12 cellular contexts compared by ENCODE assay signal in genomic region chr7:10237306-10237705, GRCh38.
DNase-seq lines count a peak whose midpoint lies in the region; ATAC-seq, FAIRE-seq and TF ChIP-seq lines count a peak whose summit lies in the region.
"Had no signal": no experiment of that assay in that cellular context is flagged by ENCODE, and none has a peak within 500 bp of the region (broad histone marks: within the 10 kb centered on the region; RNA-seq: fewer than 3 reads in every experiment).

No MANE protein-coding gene starts in this region.

- no peaks in the 10 kb centered on the region for H3K9me1 ChIP-seq in endothelial cell of umbilical vein (replicated peaks; ENCODE audit: control insufficient read depth, extremely low read depth, insufficient read depth, low read length)

- no peaks in the 10 kb centered on the region for H3K4me1 Mint-ChIP-seq in Caco-2 (ENCODE audit: low read depth, unreplicated experiment)
- no peaks in the 10 kb centered on the region for H3K4me1 Mint-ChIP-seq in activated T-cell treated with anti-CD3 and anti-CD28 coated beads, Interleukin-2, amount 50 U/mL, for 24 hours (ENCODE audit: low read depth)
- H3K4me1 Mint-ChIP-seq: B cell had no signal

- H3K9ac ChIP-seq in PC-3 (ENCODE audit: low read length) (no peak overlapping the region), endothelial cell of umbilical vein (replicated peaks; ENCODE audit: extremely low read depth, insufficient read depth, low read length) (no peak overlapping the region)

- intact Hi-C loops in Caco-2 (cut with micrococcal nuclease; ENCODE audit: unreplicated experiment) = no loop called here
- intact Hi-C loops in PC-3 (cut with micrococcal nuclease) = no loop called here
- intact Hi-C loops in endothelial cell of umbilical vein (cut with micrococcal nuclease) = no loop called here
- intact Hi-C loops in stomach (cut with DNase I; ENCODE audit: low total_unique reads) = no loop called here

- DNase-seq in Caco-2 = peak; percentile 49 to 57
- peak; percentile 6 for DNase-seq in PC-3
- DNase-seq in endothelial cell of umbilical vein (ENCODE audit: low read depth, low spot score) = peak; percentile 51
- DNase-seq in left lobe of liver (ENCODE audit: low spot score) = no peak
- DNase-seq in activated T-cell treated with anti-CD3 and anti-CD28 coated beads, Interleukin-2, amount 50 U/mL, for 24 hours = no peak
- DNase-seq in stomach = no peak
- DNase-seq: endodermal cell, NCI-H2029 treated with DMSO at 0.1 percent for 48 hours had no signal

- no peak overlapping the region for H3K4me2 ChIP-seq in PC-3 (ENCODE audit: low read length)
- no peak overlapping the region for H3K4me2 ChIP-seq in endothelial cell of umbilical vein (ENCODE audit: insufficient read depth, low read length)

- no peak overlapping the region for H3K27ac Mint-ChIP-seq in Caco-2 (ENCODE audit: unreplicated experiment)
- no peak overlapping the region for H3K27ac Mint-ChIP-seq in activated T-cell treated with anti-CD3 and anti-CD28 coated beads, Interleukin-2, amount 50 U/mL, for 24 hours
- H3K27ac Mint-ChIP-seq: B cell, endodermal cell had no signal

- H3K4me3 Mint-ChIP-seq in Caco-2 (ENCODE audit: unreplicated experiment) = no peak overlapping the region
- no peak overlapping the region for H3K4me3 Mint-ChIP-seq in activated T-cell treated with anti-CD3 and anti-CD28 coated beads, Interleukin-2, amount 50 U/mL, for 24 hours
- H3K4me3 Mint-ChIP-seq: B cell, endodermal cell, nephron had no signal

- no peak for TF ChIP-seq CTCF in Caco-2 (IDR thresholded peaks at IDR 0.05; ENCODE audit: insufficient read depth in 1 of 2, low read depth in 1 of 2, low read length in 1 of 2, severe bottlenecking in 1 of 2, unreplicated experiment in 1 of 2)
- no peak for TF ChIP-seq CTCF in PC-3 (conservative IDR thresholded peaks at IDR 0.05; ENCODE audit: low read depth, low read length)
- no peak for TF ChIP-seq CTCF in endothelial cell of umbilical vein (IDR thresholded peaks at IDR 0.05; ENCODE audit: extremely low read depth in 1 of 2, insufficient read depth in 1 of 2, low read depth in 1 of 2, low read length in 2 of 2)
- TF ChIP-seq CTCF in stomach (IDR thresholded peaks at IDR 0.05) = no peak

- no peak overlapping the region for H2AFZ ChIP-seq in PC-3 (ENCODE audit: low read length)
- H2AFZ ChIP-seq in endothelial cell of umbilical vein (ENCODE audit: low read depth, low read length) = no peak overlapping the region

- H4K20me1 ChIP-seq in PC-3 (ENCODE audit: low read length) = no peaks in the 10 kb centered on the region
- H4K20me1 ChIP-seq in endothelial cell of umbilical vein (replicated peaks; ENCODE audit: control insufficient read depth, extremely low read depth, insufficient read depth, low read length) = no peaks in the 10 kb centered on the region

- TF ChIP-seq EP300 in stomach (IDR thresholded peaks at IDR 0.05) = no peak

- no TSS peak for BruUV-seq in Caco-2 (replicated peaks; lab: Mats Ljungman, UMichigan)
- BruUV-seq in PC-3 (replicated peaks; lab: Mats Ljungman, UMichigan) = no TSS peak
- no TSS peak for BruUV-seq in endothelial cell of umbilical vein (replicated peaks; lab: Mats Ljungman, UMichigan)

- peaks cover 6% of the 10 kb centered on the region for H3K36me3 Mint-ChIP-seq in Caco-2 (ENCODE audit: insufficient read depth, unreplicated experiment)
- no peaks in the 10 kb centered on the region for H3K36me3 Mint-ChIP-seq in activated T-cell treated with anti-CD3 and anti-CD28 coated beads, Interleukin-2, amount 50 U/mL, for 24 hours (ENCODE audit: low read depth)

- no peaks in the 10 kb centered on the region for H3K9me2 ChIP-seq in PC-3 (replicated peaks; ENCODE audit: low read length)

- ATAC-seq in PC-3 (peak; percentile 18), left lobe of liver (peak; percentile 75), GM21825 (IDR thresholded peaks at IDR 0.05; ENCODE audit: unreplicated experiment) (no peak), GM18868 (IDR thresholded peaks at IDR 0.05; ENCODE audit: unreplicated experiment) (no peak)

- H3K4me1 ChIP-seq in Caco-2 = peaks cover 6% of the 10 kb centered on the region; the same call in 1 of the 2 replicates
- H3K4me1 ChIP-seq in PC-3 (ENCODE audit: insufficient read depth, low read length) = no peaks in the 10 kb centered on the region
- H3K4me1 ChIP-seq in endothelial cell of umbilical vein (ENCODE audit: control insufficient read depth, extremely low read depth, insufficient read depth, low read length) = peaks cover 9% of the 10 kb centered on the region
- peaks cover 0 to 16% (median 6%) of the 10 kb centered on the region in 4 donors for H3K4me1 ChIP-seq in stomach

- H3K27me3 Mint-ChIP-seq in Caco-2 (ENCODE audit: insufficient read depth, unreplicated experiment) = no peaks in the 10 kb centered on the region
- no peaks in the 10 kb centered on the region for H3K27me3 Mint-ChIP-seq in activated T-cell treated with anti-CD3 and anti-CD28 coated beads, Interleukin-2, amount 50 U/mL, for 24 hours
- H3K27me3 Mint-ChIP-seq: B cell had no signal

- H3K9me3 Mint-ChIP-seq in Caco-2 (ENCODE audit: unreplicated experiment) = no peaks in the 10 kb centered on the region
- no peaks in the 10 kb centered on the region for H3K9me3 Mint-ChIP-seq in activated T-cell treated with anti-CD3 and anti-CD28 coated beads, Interleukin-2, amount 50 U/mL, for 24 hours

- 62 to 79% (median 77%) methylated on average over 2 of the region's 2 CpGs for WGBS in stomach, 5 donors

- no peak overlapping the region for H3K4me3 ChIP-seq in Caco-2 (ENCODE audit: low read depth, low read length)
- no peak overlapping the region for H3K4me3 ChIP-seq in PC-3 (ENCODE audit: low read length)
- no peak overlapping the region for H3K4me3 ChIP-seq in endothelial cell of umbilical vein (replicated peaks in 1 of 3; ENCODE audit: insufficient read depth in 1 of 3, low read depth in 1 of 3, low read length in 3 of 3)
- no peak overlapping the region for H3K4me3 ChIP-seq in stomach

- CTCF ChIA-PET in Caco-2 (lab: Charles Lee) = no interaction called here
- CTCF ChIA-PET in PC-3 (lab: Charles Lee) = no interaction called here
- CTCF ChIA-PET in endothelial cell of umbilical vein (lab: Charles Lee) = no interaction called here

- no peaks in the 10 kb centered on the region for H3K79me2 ChIP-seq in PC-3 (ENCODE audit: low read length)
- H3K79me2 ChIP-seq in endothelial cell of umbilical vein (ENCODE audit: control insufficient read depth, insufficient read depth, low read length) = no peaks in the 10 kb centered on the region

- H3K27ac ChIP-seq in PC-3 (ENCODE audit: low read length) (no peak overlapping the region), endothelial cell of umbilical vein (ENCODE audit: insufficient read depth, low read depth, low read length) (no peak overlapping the region), stomach (no peak overlapping the region)

- H3K27me3 ChIP-seq in Caco-2 (replicated peaks; ENCODE audit: control insufficient read depth, insufficient read depth, low read length) (no peaks in the 10 kb centered on the region), PC-3 (ENCODE audit: low read length) (no peaks in the 10 kb centered on the region), endothelial cell of umbilical vein (ENCODE audit: control insufficient read depth in 2 of 2, insufficient read depth in 2 of 2, low read length in 2 of 2) (no peaks in the 10 kb centered on the region), stomach (no peaks in the 10 kb centered on the region)

- TF ChIP-seq POLR2A in endothelial cell of umbilical vein (IDR thresholded peaks at IDR 0.05; ENCODE audit: low read depth, low read length) = no peak
- no peak for TF ChIP-seq POLR2A in stomach (IDR thresholded peaks at IDR 0.05)

- H3F3A ChIP-seq in PC-3 (ENCODE audit: low read length, unreplicated experiment) = no peaks in the 10 kb centered on the region

- FAIRE-seq in endothelial cell of umbilical vein (lab: Jason Lieb, UNC) = no peak

- dilution Hi-C loops in endothelial cell of umbilical vein (cut with MboI; ENCODE audit: extremely low pct_ligation_motif_present, low sequenced_read_pairs) = no loop called here

- H3K36me3 ChIP-seq in Caco-2 (ENCODE audit: control insufficient read depth, insufficient read depth, low read length) = no peaks in the 10 kb centered on the region
- no peaks in the 10 kb centered on the region for H3K36me3 ChIP-seq in PC-3 (ENCODE audit: low read depth, low read length)
- no peaks in the 10 kb centered on the region for H3K36me3 ChIP-seq in endothelial cell of umbilical vein (ENCODE audit: control insufficient read depth in 2 of 2, extremely low read depth in 1 of 2, insufficient read depth in 2 of 2, low read length in 2 of 2)
- H3K36me3 ChIP-seq in stomach = no peaks in the 10 kb centered on the region

- POLR2A ChIA-PET in Caco-2 (lab: Charles Lee) (no interaction called here), PC-3 (lab: Charles Lee; ENCODE audit: unreplicated experiment) (no interaction called here), endothelial cell of umbilical vein (lab: Charles Lee) (no interaction called here)

- H3K9me3 ChIP-seq in Caco-2 (no peaks in the 10 kb centered on the region), PC-3 (ENCODE audit: low read length) (0 out of 2 replicates have a peak, but pooled peaks cover 6% of the 10 kb centered on the region), endothelial cell of umbilical vein (replicated peaks; ENCODE audit: control insufficient read depth, insufficient read depth, low read length) (no peaks in the 10 kb centered on the region), stomach (no peaks in the 10 kb centered on the region)

TF ChIP-seq in endothelial cell of umbilical vein, 7 proteins besides CTCF, POLR2A, EP300 and RAD21:
- TF ChIP-seq MYC (IDR thresholded peaks at IDR 0.05; ENCODE audit: low read depth, low read length) (no peak), EZH2 (IDR thresholded peaks at IDR 0.05; ENCODE audit: borderline replicate concordance, low read depth, low read length, severe bottlenecking) (no peak), MAX (IDR thresholded peaks at IDR 0.05; ENCODE audit: insufficient read depth, insufficient read length) (no peak), GATA2 (IDR thresholded peaks at IDR 0.05; ENCODE audit: insufficient read depth, insufficient read length, low read depth, low read length) (no peak), JUN (IDR thresholded peaks at IDR 0.05; ENCODE audit: borderline replicate concordance, insufficient read depth, insufficient read length, low read depth) (peak; percentile 63), FOS (IDR thresholded peaks at IDR 0.05; ENCODE audit: borderline replicate concordance, insufficient read depth, low read length) (peak; percentile 8)

Comparison
In these comparisons a context has a peak if more than half of its experiments do, and no peak if none do; other contexts are left out.
1. DNase-seq: peak in Caco-2 (2 of 2), PC-3 (single experiment) and endothelial cell of umbilical vein (single experiment); none in left lobe of liver (single experiment), activated T-cell treated with anti-CD3 and anti-CD28 coated beads, Interleukin-2, amount 50 U/mL, for 24 hours (single experiment) and stomach (single experiment).
2. ATAC-seq: peak in PC-3 (single experiment) and left lobe of liver (single experiment); none in GM21825 (single experiment) and GM18868 (single experiment).